In the genomic region with DNA sequence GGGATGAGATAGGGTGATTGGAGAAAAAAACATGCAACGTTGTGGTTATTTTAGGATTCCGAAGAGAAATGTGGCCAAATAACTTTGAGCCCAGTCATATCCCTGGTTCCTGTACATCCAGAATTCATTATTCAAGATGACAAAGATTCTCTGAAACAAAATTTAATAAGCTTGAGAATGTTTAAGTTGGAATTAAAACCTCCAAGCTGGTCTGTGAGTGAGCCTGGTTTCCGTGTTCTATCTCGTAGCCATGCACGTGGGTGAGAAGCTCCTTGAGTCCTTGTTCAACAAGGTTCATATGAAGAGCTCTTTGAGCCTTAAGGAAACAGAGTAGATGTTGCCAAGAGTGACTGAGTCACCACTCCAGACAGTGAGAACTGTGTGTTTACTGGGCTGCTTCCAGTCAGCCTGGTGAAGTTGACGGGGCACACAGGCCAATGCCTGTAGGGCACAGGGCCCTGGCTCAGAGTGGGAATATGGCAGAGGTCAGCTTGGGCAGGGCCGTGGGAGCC, we compare ENCODE assay signal across 11 cellular contexts.
DNase-seq lines count a peak whose midpoint lies in the region; ATAC-seq and TF ChIP-seq lines count a peak whose summit lies in the region.
"Had no signal": no experiment of that assay in that cellular context is flagged by ENCODE, and none has a peak within 500 bp of the region (broad histone marks: within the 10 kb centered on the region; RNA-seq: fewer than 3 reads in every experiment).

No MANE protein-coding gene starts in this region.

- H3K36me3 Mint-ChIP-seq in endodermal cell (ENCODE audit: low read depth): no peaks in the 10 kb centered on the region
- H3K36me3 Mint-ChIP-seq in activated CD4-positive, alpha-beta T cell treated with anti-CD3 and anti-CD28 coated beads, Interleukin-2, amount 10 ng/mL, durations not matched to agents 24 days and 14 days (ENCODE audit: low read depth): no peaks in the 10 kb centered on the region

- intact Hi-C loops in body of pancreas (cut with DNase I) (no loop called here), tibial artery (cut with DNase I; ENCODE audit: low total_unique reads) (no loop called here)
- intact Hi-C loops in activated CD4-positive, alpha-beta T cell treated with anti-CD3 and anti-CD28 coated beads, Interleukin-2, amount 10 ng/mL, durations not matched to agents 24 days and 14 days (cut with micrococcal nuclease): no loop called here

- H3K27ac ChIP-seq in body of pancreas: peak overlapping the region in 2 of 4 donors; percentile 11 to 63
- no peak overlapping the region for H3K27ac ChIP-seq in hepatocyte
- peak overlapping the region; percentile 55 to 67 for H3K27ac ChIP-seq in tibial artery
- no peak overlapping the region for H3K27ac ChIP-seq in endodermal cell (ENCODE audit: low read depth, low read length)
- H3K27ac ChIP-seq: neural progenitor cell had no signal

- no peaks in the 10 kb centered on the region for H4K20me1 ChIP-seq in hepatocyte (ENCODE audit: insufficient read depth, poor library complexity, severe bottlenecking)

- H3K36me3 ChIP-seq in body of pancreas (replicated peaks in 1 of 2; ENCODE audit: insufficient read depth in 1 of 2, low read depth in 2 of 2) (no peaks in the 10 kb centered on the region), hepatocyte (replicated peaks; ENCODE audit: insufficient read depth, low read depth) (peaks cover 8% of the 10 kb centered on the region), tibial artery (peaks cover 0 to 26% (median 10%) of the 10 kb centered on the region in 3 donors), endodermal cell (ENCODE audit: control insufficient read depth, insufficient read depth, low read length) (no peaks in the 10 kb centered on the region)
- H3K36me3 ChIP-seq: neural progenitor cell had no signal

- H3K27me3 Mint-ChIP-seq in endodermal cell (ENCODE audit: insufficient read depth): no peaks in the 10 kb centered on the region
- peaks cover 8% of the 10 kb centered on the region for H3K27me3 Mint-ChIP-seq in activated CD4-positive, alpha-beta T cell treated with anti-CD3 and anti-CD28 coated beads, Interleukin-2, amount 10 ng/mL, durations not matched to agents 24 days and 14 days

- peaks cover 11% of the 10 kb centered on the region for H3K4me1 ChIP-seq in body of pancreas
- H3K4me1 ChIP-seq in hepatocyte (ENCODE audit: insufficient read depth): peaks cover 13% of the 10 kb centered on the region
- H3K4me1 ChIP-seq in tibial artery: peaks cover 0 to 72% (median 50%) of the 10 kb centered on the region in 4 donors
- no peaks in the 10 kb centered on the region for H3K4me1 ChIP-seq in endodermal cell (ENCODE audit: control insufficient read depth, insufficient read depth, low read length)

- H3K4me3 Mint-ChIP-seq in endodermal cell: no peak overlapping the region
- H3K4me3 Mint-ChIP-seq in activated CD4-positive, alpha-beta T cell treated with anti-CD3 and anti-CD28 coated beads, Interleukin-2, amount 10 ng/mL, durations not matched to agents 24 days and 14 days: no peak overlapping the region
- H3K4me3 Mint-ChIP-seq: neural progenitor cell had no signal

- no peak overlapping the region for H3K9ac ChIP-seq in endodermal cell (ENCODE audit: extremely low read depth, low read length, poor library complexity, severe bottlenecking)
- H3K9ac ChIP-seq: neural progenitor cell had no signal

- TF ChIP-seq CTCF in body of pancreas (IDR thresholded peaks at IDR 0.05): no peak
- TF ChIP-seq CTCF in hepatocyte (IDR thresholded peaks at IDR 0.05; ENCODE audit: poor library complexity): no peak
- TF ChIP-seq CTCF in tibial artery (IDR thresholded peaks at IDR 0.05): no peak
- no peak for TF ChIP-seq CTCF in endodermal cell (conservative IDR thresholded peaks at IDR 0.05)

- no peaks in the 10 kb centered on the region for H3K79me2 ChIP-seq in hepatocyte

- no peak overlapping the region for H3K27ac Mint-ChIP-seq in endodermal cell
- no peak overlapping the region for H3K27ac Mint-ChIP-seq in activated CD4-positive, alpha-beta T cell treated with anti-CD3 and anti-CD28 coated beads, Interleukin-2, amount 10 ng/mL, durations not matched to agents 24 days and 14 days
- H3K27ac Mint-ChIP-seq: neural progenitor cell had no signal

- no peak overlapping the region for H3K4me2 ChIP-seq in hepatocyte
- H3K4me2 ChIP-seq: neural progenitor cell had no signal

- DNase-seq in HPDE6-E6E7 (ENCODE audit: extremely low spot score) (peak; percentile 62), body of pancreas (peak; percentile 50 to 89 (median 60)), hepatocyte (ENCODE audit: low spot score) (peak; percentile 43), tibial artery (peak; percentile 51 to 91), endodermal cell (no peak)
- no peak for DNase-seq in activated CD4-positive, alpha-beta T cell treated with anti-CD3 and anti-CD28 coated beads, Interleukin-2, amount 10 ng/mL, durations not matched to agents 24 days and 14 days
- DNase-seq: activated CD4-positive, alpha-beta T cell treated with anti-CD3 and anti-CD28 coated beads for 1 hour; NCI-H1436 treated with DMSO at 0.1 percent for 48 hours; stimulated activated naive CD8-positive, alpha-beta T cell treated with anti-CD3 and anti-CD28 coated beads, Interleukin-15, Interleukin-2, amounts not matched to agents 100 U/mL and 50 U/mL, for 24 hours had no signal

- 64 to 70% methylated on average over 7 of the region's 7 CpGs for WGBS in body of pancreas, 2 donors
- WGBS in hepatocyte (ENCODE audit: low lambda C conversion rate, missing lambda C conversion rate): 83% methylated on average over 7 of the region's 7 CpGs
- WGBS in endodermal cell (ENCODE audit: insufficient coverage in 1 of 2, insufficient read length in 1 of 2), 2 experiments: 94 to 100% methylated on average over 7 of the region's 7 CpGs

- H3K4me3 ChIP-seq in body of pancreas (no peak overlapping the region), hepatocyte (no peak overlapping the region), tibial artery (no peak overlapping the region), endodermal cell (ENCODE audit: low read length) (no peak overlapping the region)
- H3K4me3 ChIP-seq: neural progenitor cell had no signal

- H3K9me3 Mint-ChIP-seq in endodermal cell: no peaks in the 10 kb centered on the region
- H3K9me3 Mint-ChIP-seq in activated CD4-positive, alpha-beta T cell treated with anti-CD3 and anti-CD28 coated beads, Interleukin-2, amount 10 ng/mL, durations not matched to agents 24 days and 14 days: no peaks in the 10 kb centered on the region
- H3K9me3 Mint-ChIP-seq: neural progenitor cell had no signal

- H3K4me1 Mint-ChIP-seq in endodermal cell: peaks cover under 1% of the 10 kb centered on the region
- H3K4me1 Mint-ChIP-seq in activated CD4-positive, alpha-beta T cell treated with anti-CD3 and anti-CD28 coated beads, Interleukin-2, amount 10 ng/mL, durations not matched to agents 24 days and 14 days: no peaks in the 10 kb centered on the region

- no peak overlapping the region for H2AFZ ChIP-seq in hepatocyte
- H2AFZ ChIP-seq: neural progenitor cell had no signal

- no peak for TF ChIP-seq POLR2A in body of pancreas (IDR thresholded peaks at IDR 0.05)

- no peaks in the 10 kb centered on the region for H3K27me3 ChIP-seq in body of pancreas
- no peaks in the 10 kb centered on the region for H3K27me3 ChIP-seq in hepatocyte
- H3K27me3 ChIP-seq in tibial artery: no peaks in the 10 kb centered on the region
- no peaks in the 10 kb centered on the region for H3K27me3 ChIP-seq in endodermal cell (ENCODE audit: control insufficient read depth, insufficient read depth, low read length, poor library complexity, severe bottlenecking)
- H3K27me3 ChIP-seq: neural progenitor cell had no signal

- no peaks in the 10 kb centered on the region for H3K9me3 ChIP-seq in body of pancreas
- no peaks in the 10 kb centered on the region for H3K9me3 ChIP-seq in hepatocyte (ENCODE audit: low read depth)
- H3K9me3 ChIP-seq in tibial artery: no peaks in the 10 kb centered on the region
- H3K9me3 ChIP-seq in endodermal cell (ENCODE audit: control insufficient read depth, low read length): no peaks in the 10 kb centered on the region

- ATAC-seq in body of pancreas: peak; percentile 99
- no peak for ATAC-seq in HG02885 (IDR thresholded peaks at IDR 0.05; ENCODE audit: poor library complexity, unreplicated experiment)
- ATAC-seq: stimulated activated naive CD8-positive, alpha-beta T cell treated with anti-CD3 and anti-CD28 coated beads, Interleukin-15, Interleukin-2, amounts not matched to agents 100 U/mL and 50 U/mL, for 24 hours had no signal

- no peaks in the 10 kb centered on the region for H3K9me2 ChIP-seq in hepatocyte (replicated peaks; ENCODE audit: insufficient read depth)

Comparison
In these comparisons a context has a peak if more than half of its experiments do, and no peak if none do; other contexts are left out.
1. DNase-seq: peak in HPDE6-E6E7 (single experiment), body of pancreas (4 of 4), hepatocyte (single experiment) and tibial artery (2 of 2); none in endodermal cell (single experiment) and activated CD4-positive, alpha-beta T cell treated with anti-CD3 and anti-CD28 coated beads, Interleukin-2, amount 10 ng/mL, durations not matched to agents 24 days and 14 days (single experiment).
2. H3K27ac ChIP-seq: peak in tibial artery (2 of 2); none in hepatocyte (single experiment) and endodermal cell (single experiment).